ENCODE assay signal across 16 cellular contexts in genomic region chr13:106505295-106505694, GRCh38. TPM values are rescaled to one million over a fixed set of nuclear protein-coding genes. Genes with fewer than 3 reads are reported as not detected.
DNase-seq lines count a peak whose midpoint lies in the region; ATAC-seq and TF ChIP-seq lines count a peak whose summit lies in the region.
"Had no signal": no experiment of that assay in that cellular context is flagged by ENCODE, and none has a peak within 500 bp of the region (broad histone marks: within the 10 kb centered on the region; RNA-seq: fewer than 3 reads in every experiment).

No MANE protein-coding gene starts in this region.

- peak overlapping the region in 3 of 5 experiments; percentile 23 to 88 (median 36) for H3K27ac Mint-ChIP-seq in brain
- peak overlapping the region; percentile 57 for H3K27ac Mint-ChIP-seq in osteocyte (ENCODE audit: unreplicated experiment)
- H3K27ac Mint-ChIP-seq in activated CD8-positive, alpha-beta T cell treated with anti-CD3 and anti-CD28 coated beads for 36 hours: no peak overlapping the region
- no peak overlapping the region for H3K27ac Mint-ChIP-seq in glutamatergic neuron (ENCODE audit: unreplicated experiment)
- H3K27ac Mint-ChIP-seq: CD4-positive, alpha-beta memory T cell had no signal

- no peaks in the 10 kb centered on the region for H3K36me3 ChIP-seq in lower lobe of right lung
- no peaks in the 10 kb centered on the region for H3K36me3 ChIP-seq in upper lobe of right lung

- CTCF ChIA-PET in activated CD8-positive, alpha-beta T cell treated with anti-CD3 and anti-CD28 coated beads for 36 hours (lab: Charles Lee): no interaction called here

- no peaks in the 10 kb centered on the region for H3K9me3 Mint-ChIP-seq in brain
- H3K9me3 Mint-ChIP-seq in osteocyte (ENCODE audit: unreplicated experiment): no peaks in the 10 kb centered on the region
- no peaks in the 10 kb centered on the region for H3K9me3 Mint-ChIP-seq in activated CD8-positive, alpha-beta T cell treated with anti-CD3 and anti-CD28 coated beads for 36 hours
- H3K9me3 Mint-ChIP-seq in glutamatergic neuron (ENCODE audit: unreplicated experiment): no peaks in the 10 kb centered on the region
- H3K9me3 Mint-ChIP-seq: CD4-positive, alpha-beta memory T cell; H9 had no signal

- H3K27me3 ChIP-seq in lower lobe of right lung (ENCODE audit: low read depth) (no peaks in the 10 kb centered on the region), upper lobe of right lung (no peaks in the 10 kb centered on the region)
- H3K27me3 ChIP-seq: BE2C had no signal

- intact Hi-C loops in lower lobe of right lung (cut with DNase I): no loop called here
- intact Hi-C loops in upper lobe of right lung (cut with DNase I): no loop called here
- intact Hi-C loops in activated CD8-positive, alpha-beta T cell treated with anti-CD3 and anti-CD28 coated beads for 36 hours (cut with micrococcal nuclease): no loop called here

- H3K36me3 Mint-ChIP-seq in brain (peaks cover 58% of the 10 kb centered on the region), osteocyte (ENCODE audit: unreplicated experiment) (peaks cover 18% of the 10 kb centered on the region), glutamatergic neuron (ENCODE audit: unreplicated experiment) (no peaks in the 10 kb centered on the region)
- H3K36me3 Mint-ChIP-seq in activated CD8-positive, alpha-beta T cell treated with anti-CD3 and anti-CD28 coated beads for 36 hours (ENCODE audit: low read depth): no peaks in the 10 kb centered on the region
- H3K36me3 Mint-ChIP-seq: CD4-positive, alpha-beta memory T cell had no signal

- H3K4me3 ChIP-seq in lower lobe of right lung: no peak overlapping the region
- H3K4me3 ChIP-seq in upper lobe of right lung: no peak overlapping the region
- H3K4me3 ChIP-seq: A549, GM23248 had no signal

- POLR2A ChIA-PET in activated CD8-positive, alpha-beta T cell treated with anti-CD3 and anti-CD28 coated beads for 36 hours (lab: Charles Lee): interaction anchor here (0.9 kb wide), 1 partner anchor 11 kb away, joined by 3 read pairs; no protein-coding TSS in a partner anchor

- H3K4me1 ChIP-seq in lower lobe of right lung: peaks cover 7% of the 10 kb centered on the region
- peaks cover 10% of the 10 kb centered on the region for H3K4me1 ChIP-seq in upper lobe of right lung

- no peak overlapping the region for H3K27ac ChIP-seq in lower lobe of right lung
- no peak overlapping the region for H3K27ac ChIP-seq in upper lobe of right lung
- H3K27ac ChIP-seq: A549, C4-2B, GM23248, HL-60 had no signal

- TF ChIP-seq CTCF in brain (conservative IDR thresholded peaks at IDR 0.05) (no peak), lower lobe of right lung (IDR thresholded peaks at IDR 0.05) (no peak), osteocyte (IDR thresholded peaks at IDR 0.05) (no peak), upper lobe of right lung (IDR thresholded peaks at IDR 0.05) (no peak), glutamatergic neuron (IDR thresholded peaks at IDR 0.05; ENCODE audit: partially characterized antibody, unreplicated experiment) (no peak)
- no peak for TF ChIP-seq CTCF in activated CD8-positive, alpha-beta T cell treated with anti-CD3 and anti-CD28 coated beads for 36 hours (IDR thresholded peaks at IDR 0.05)

- H3K9me3 ChIP-seq in lower lobe of right lung (no peaks in the 10 kb centered on the region), upper lobe of right lung (no peaks in the 10 kb centered on the region)
- H3K9me3 ChIP-seq: A549, BE2C had no signal

- ATAC-seq in lower lobe of right lung: peak; percentile 32 to 61
- ATAC-seq in upper lobe of right lung: peak; percentile 64
- ATAC-seq in activated CD8-positive, alpha-beta T cell treated with anti-CD3 and anti-CD28 coated beads for 36 hours: no peak
- no peak for ATAC-seq in HG03175 (IDR thresholded peaks at IDR 0.05; ENCODE audit: unreplicated experiment)
- ATAC-seq: A549 had no signal

- H3K4me1 Mint-ChIP-seq in brain: peaks cover 88% of the 10 kb centered on the region
- peaks cover 46% of the 10 kb centered on the region for H3K4me1 Mint-ChIP-seq in osteocyte (ENCODE audit: unreplicated experiment)
- peaks cover 3% of the 10 kb centered on the region for H3K4me1 Mint-ChIP-seq in activated CD8-positive, alpha-beta T cell treated with anti-CD3 and anti-CD28 coated beads for 36 hours (ENCODE audit: low read depth)
- peaks cover 37% of the 10 kb centered on the region for H3K4me1 Mint-ChIP-seq in glutamatergic neuron (ENCODE audit: low read depth, unreplicated experiment)

- peak overlapping the region in 2 of 5 experiments; percentile 26 to 27 for H3K4me3 Mint-ChIP-seq in brain
- H3K4me3 Mint-ChIP-seq in osteocyte (ENCODE audit: unreplicated experiment): no peak overlapping the region
- H3K4me3 Mint-ChIP-seq in activated CD8-positive, alpha-beta T cell treated with anti-CD3 and anti-CD28 coated beads for 36 hours: no peak overlapping the region
- H3K4me3 Mint-ChIP-seq in glutamatergic neuron (ENCODE audit: unreplicated experiment): no peak overlapping the region
- H3K4me3 Mint-ChIP-seq: CD4-positive, alpha-beta memory T cell; H9 had no signal

- H3K27me3 Mint-ChIP-seq in brain (no peaks in the 10 kb centered on the region), osteocyte (ENCODE audit: unreplicated experiment) (no peaks in the 10 kb centered on the region), glutamatergic neuron (ENCODE audit: unreplicated experiment) (no peaks in the 10 kb centered on the region)
- peaks cover 14% of the 10 kb centered on the region for H3K27me3 Mint-ChIP-seq in activated CD8-positive, alpha-beta T cell treated with anti-CD3 and anti-CD28 coated beads for 36 hours

- DNase-seq in lower lobe of right lung: no peak
- no peak for DNase-seq in osteocyte (ENCODE audit: extremely low spot score, unreplicated experiment)
- DNase-seq in upper lobe of right lung: no peak
- no peak for DNase-seq in activated CD8-positive, alpha-beta T cell treated with anti-CD3 and anti-CD28 coated beads for 36 hours
- no peak for DNase-seq in glutamatergic neuron
- DNase-seq: BE2C; CD4-positive, alpha-beta memory T cell; DND-41; GDM1; GM23248; H9 had no signal

RNA-seq across cellular contexts. Expression of gene EFNB2, which starts 30.2 kb away (rescaled TPM):
- 7.3 TPM for polyA plus RNA-seq in brain (ENCODE audit: insufficient read depth, low read depth, low replicate concordance)
- total RNA-seq in lower lobe of right lung: 47.0 TPM
- total RNA-seq in osteocyte: 49.2 and 50.0 TPM in 2 replicates
- total RNA-seq in upper lobe of right lung: 55.1 TPM
- total RNA-seq in activated CD8-positive, alpha-beta T cell treated with anti-CD3 and anti-CD28 coated beads for 36 hours: under 1 TPM; 0.11 to 0.20 TPM
- 51.1 TPM for total RNA-seq in glutamatergic neuron (ENCODE audit: unreplicated experiment)

Comparison
In these comparisons a context has a peak if more than half of its experiments do, and no peak if none do; other contexts are left out.
1. H3K27ac Mint-ChIP-seq: peak in brain (3 of 5) and osteocyte (single experiment); none in activated CD8-positive, alpha-beta T cell treated with anti-CD3 and anti-CD28 coated beads for 36 hours (single experiment) and glutamatergic neuron (single experiment).
2. ATAC-seq: peak in lower lobe of right lung (2 of 2) and upper lobe of right lung (single experiment); none in activated CD8-positive, alpha-beta T cell treated with anti-CD3 and anti-CD28 coated beads for 36 hours (single experiment) and HG03175 (single experiment).
3. RNA of gene EFNB2, which starts 30.2 kb away (total RNA-seq): 55.1 TPM in upper lobe of right lung (single experiment), 51.1 TPM in glutamatergic neuron (single experiment), 49.2 to 50.0 TPM in osteocyte and 47.0 TPM in lower lobe of right lung (single experiment); 0.11 to 0.20 TPM in activated CD8-positive, alpha-beta T cell treated with anti-CD3 and anti-CD28 coated beads for 36 hours; every median in the first group is over 10 times any median in the second.